Comparison of ENCODE assay signal across 8 cellular contexts in genomic region chr13:91346848-91347211, GRCh38. TPM values are rescaled to one million over a fixed set of nuclear protein-coding genes. Genes with fewer than 3 reads are reported as not detected.
A peak's percentile ranks its signal among the peaks of the same experiment; 100 is the strongest.
DNase-seq lines count a peak whose midpoint lies in the region; ATAC-seq and TF ChIP-seq lines count a peak whose summit lies in the region.

No MANE protein-coding gene starts in this region.

- no peak for DNase-seq in AG10803 (ENCODE audit: low read depth)
- DNase-seq in Panc1 (ENCODE audit: low read depth, low spot score), result no peak
- DNase-seq in ascending aorta (ENCODE audit: low spot score in 2 of 2), result no peak
- DNase-seq in iPS-NIHi7 (ENCODE audit: extremely low spot score), result peak; percentile 17
- DNase-seq in stimulated activated CD4-positive, alpha-beta T cell treated with anti-CD3 and anti-CD28 coated beads, Interleukin-1b, Interleukin-23, amount 100 ng/mL, for 48 hours, result peak; percentile 70
- DNase-seq in dedifferentiated amniotic fluid mesenchymal stem cell (ENCODE audit: extremely low spot score), result no peak

- POLR2A ChIA-PET in Panc1 (lab: Charles Lee), result no interaction called here

- CTCF ChIA-PET in Panc1 (lab: Charles Lee), result no interaction called here

- H3K9me3 ChIP-seq in Panc1 (ENCODE audit: control insufficient read depth, insufficient read depth, low read depth, low read length) (no peaks in the 10 kb centered on the region), ascending aorta (no peaks in the 10 kb centered on the region)

- ATAC-seq in GM18868 (IDR thresholded peaks at IDR 0.05; ENCODE audit: unreplicated experiment), result peak; percentile 21
- peak; percentile 20 for ATAC-seq in HG03064 (IDR thresholded peaks at IDR 0.05; ENCODE audit: low read depth, unreplicated experiment)
- ATAC-seq in Panc1, result no peak

- TF ChIP-seq CTCF in AG10803 (conservative IDR thresholded peaks at IDR 0.05; ENCODE audit: low read length), result no peak
- TF ChIP-seq CTCF in Panc1 (IDR thresholded peaks at IDR 0.05), result no peak
- no peak for TF ChIP-seq CTCF in ascending aorta (IDR thresholded peaks at IDR 0.05)

- intact Hi-C loops in Panc1 (cut with micrococcal nuclease; ENCODE audit: unreplicated experiment) (loop anchor here (5.0 kb wide), 1 partner anchor 215 kb away; no protein-coding TSS in a partner anchor), ascending aorta (cut with DNase I) (loop anchor here (2.0 to 5.0 kb wide), 2 partner anchors 52 to 205 kb away; partner anchors contain the start of gene GPC5)

- peak overlapping the region; percentile 57 for H3K4me3 ChIP-seq in AG10803 (ENCODE audit: low read length)
- peak overlapping the region; percentile 67 for H3K4me3 ChIP-seq in Panc1 (ENCODE audit: low read depth in 2 of 2, low read length in 2 of 2)
- peak overlapping the region; percentile 85 to 86 for H3K4me3 ChIP-seq in ascending aorta

- H3K4me1 ChIP-seq in Panc1 (ENCODE audit: control insufficient read depth, insufficient read depth, low read length), result peaks cover 9% of the 10 kb centered on the region
- peaks cover 7 to 12% of the 10 kb centered on the region in 2 donors for H3K4me1 ChIP-seq in ascending aorta

- H3K27me3 ChIP-seq in Panc1 (ENCODE audit: control insufficient read depth, insufficient read depth, low read length) (peaks cover 10% of the 10 kb centered on the region; the same call in 1 of the 2 replicates), ascending aorta (no peaks in the 10 kb centered on the region)

- H3K27ac ChIP-seq in Panc1 (ENCODE audit: low read length), result peak overlapping the region; percentile 51; the same call in 1 of the 2 replicates
- H3K27ac ChIP-seq in ascending aorta, result peak overlapping the region in 1 of 2 donors; percentile 92

- H3K36me3 ChIP-seq in Panc1 (ENCODE audit: control insufficient read depth, insufficient read depth, low read length), result peaks cover 22% of the 10 kb centered on the region
- H3K36me3 ChIP-seq in ascending aorta, result peaks cover 3 to 5% of the 10 kb centered on the region in 2 donors

- BruUV-seq in Panc1 (replicated peaks; lab: Mats Ljungman, UMichigan), result no TSS peak

- in situ Hi-C loops in Panc1 (cut with HindIII; ENCODE audit: low pct_unique_long_range_greater_than_20kb, low sequenced_read_pairs), result no loop called here

RNA-seq across cellular contexts. Expression of gene MIR17HG, which starts 0.7 kb away (rescaled TPM):
- total RNA-seq in Panc1 (2021; ENCODE audit: unreplicated experiment), result 3.1 TPM
- 0.34 TPM for polyA plus RNA-seq in Panc1 (2012; ENCODE audit: insufficient read length)
- total RNA-seq in ascending aorta, result not detected

RNA-seq across cellular contexts. Expression of gene GPC5, which starts 51.6 kb away (rescaled TPM):
- 0.26 TPM for total RNA-seq in Panc1 (2021; ENCODE audit: unreplicated experiment)
- not detected for polyA plus RNA-seq in Panc1 (2012; ENCODE audit: insufficient read length)
- total RNA-seq in ascending aorta, result not detected

Comparison
In these comparisons a context has a peak if more than half of its experiments do, and no peak if none do; other contexts are left out.
1. DNase-seq: peak in iPS-NIHi7 (single experiment) and stimulated activated CD4-positive, alpha-beta T cell treated with anti-CD3 and anti-CD28 coated beads, Interleukin-1b, Interleukin-23, amount 100 ng/mL, for 48 hours (single experiment); none in AG10803 (single experiment), Panc1 (single experiment), ascending aorta (0 of 2) and dedifferentiated amniotic fluid mesenchymal stem cell (single experiment).
2. Peak in every context shown above with its lines, with median percentiles within 50 percentile points of each other: H3K4me3 ChIP-seq.